ENCODE assay signal across 31 cellular contexts in genomic region chr5:118711727-118712126, GRCh38.
"Had no signal": no experiment of that assay in that cellular context is flagged by ENCODE, and none has a peak within 500 bp of the region (broad histone marks: within the 10 kb centered on the region; RNA-seq: fewer than 3 reads in every experiment).

No MANE protein-coding gene starts in this region.

- H3K36me3 ChIP-seq: adrenal gland, cardiac muscle cell had no signal

- DNase-seq: activated B cell treated with CpG ODN at 0.5 μM for 24 hours; activated CD4-positive, alpha-beta memory T cell treated with anti-CD3 and anti-CD28 coated beads for 36 hours; activated CD4-positive, alpha-beta T cell treated with anti-CD3 and anti-CD28 coated beads for 4 hours; activated CD4-positive, alpha-beta T cell treated with anti-CD3 and anti-CD28 coated beads, Interleukin-2, amount 10 ng/mL, durations not matched to agents 24 days and 14 days; activated CD4-positive, alpha-beta T cell treated with anti-CD3 and anti-CD28 coated beads, Interleukin-2, amount 50 U/mL, for 1 hour; activated CD4-positive, alpha-beta T cell treated with anti-CD3 and anti-CD28 coated beads, Interleukin-2, amount 50 U/mL, for 4 hours; activated CD4-positive, CD25-positive, alpha-beta regulatory T cell treated with anti-CD3 and anti-CD28 coated beads, Interleukin-2, amount 50 U/mL, for 72 hours; activated CD8-positive, alpha-beta memory T cell treated with anti-CD3 and anti-CD28 coated beads, Interleukin-2, amount 50 U/mL, for 4 hours; activated CD8-positive, alpha-beta T cell treated with anti-CD3 and anti-CD28 coated beads for 36 hours; activated effector memory CD4-positive, alpha-beta T cell treated with anti-CD3 and anti-CD28 coated beads, Interleukin-2, amount 50 U/mL, for 16 hours; activated gamma-delta T cell treated with Interleukin-2 at 50 U/mL for 16 hours; activated naive CD4-positive, alpha-beta T cell; activated naive CD4-positive, alpha-beta T cell treated with anti-CD3 and anti-CD28 coated beads for 36 hours; activated naive CD4-positive, alpha-beta T cell treated with anti-CD3 and anti-CD28 coated beads, Interleukin-2, amount 50 U/mL, for 16 hours; activated naive CD8-positive, alpha-beta T cell treated with anti-CD3 and anti-CD28 coated beads for 36 hours; activated T-cell treated with anti-CD3 and anti-CD28 coated beads for 4 hours; activated T-cell treated with anti-CD3 and anti-CD28 coated beads, Interleukin-2, amount 50 U/mL, for 1 hour; activated T-cell treated with anti-CD3 and anti-CD28 coated beads, Interleukin-2, amount 50 U/mL, for 4 hours; activated T-cell treated with anti-CD3 and anti-CD28 coated beads, Interleukin-2, amount 50 U/mL, for 72 hours; adrenal gland; amniotic stem cell; aorta; caudate nucleus; cerebellar nuclear complex; T-helper 1 cell; T-helper 2 cell; T-helper 9 cell had no signal

- H3K27ac ChIP-seq: adrenal gland, cardiac muscle cell, VCaP had no signal

- H3K4me3 ChIP-seq: adrenal gland, cardiac muscle cell had no signal

- H3K4me1 ChIP-seq: adrenal gland had no signal

- ATAC-seq: activated CD8-positive, alpha-beta T cell treated with anti-CD3 and anti-CD28 coated beads for 36 hours; activated naive CD4-positive, alpha-beta T cell treated with anti-CD3 and anti-CD28 coated beads, Interleukin-2, amount 50 U/mL, for 72 hours; activated T-cell treated with anti-CD3 and anti-CD28 coated beads, Interleukin-2, amount 50 U/mL, for 4 hours; activated T-cell treated with anti-CD3 and anti-CD28 coated beads, Interleukin-2, amount 50 U/mL, for 72 hours; activated T-helper 17 cell treated with anti-CD3 and anti-CD28 coated beads, Interleukin-2, amount 50 U/mL, for 72 hours had no signal

- H3K27me3 ChIP-seq: adrenal gland, cardiac muscle cell had no signal
